In genomic region chr19:45809643-45810159, GRCh38 we compare ENCODE assay signal across 8 cellular contexts. TPM values are rescaled to one million over a fixed set of nuclear protein-coding genes. Genes with fewer than 3 reads are reported as not detected.
A peak's percentile ranks its signal among the peaks of the same experiment; 100 is the strongest.
DNase-seq lines count a peak whose midpoint lies in the region; ATAC-seq and TF ChIP-seq lines count a peak whose summit lies in the region.

No MANE protein-coding gene starts in this region.

- POLR2A ChIA-PET in HCT116 (lab: Charles Lee) = no interaction called here

- BruUV-seq in HCT116 (replicated peaks; lab: Mats Ljungman, UMichigan) = no TSS peak

- H3K4me3 Mint-ChIP-seq in glutamatergic neuron (ENCODE audit: unreplicated experiment) = no peak overlapping the region

- DNase-seq in CD1c-positive myeloid dendritic cell (ENCODE audit: extremely low spot score) (peak; percentile 6), HCT116 (ENCODE audit: low read depth, low spot score) (no peak), SHP77 (lab: John Stamatoyannopoulos, UW) (peak; percentile 79 to 91), glutamatergic neuron (no peak), amygdala (lab: John Stamatoyannopoulos, UW) (no peak), stomach (no peak), HuH-7 (ENCODE audit: low spot score) (no peak)

- H3K9me3 ChIP-seq in HCT116 (ENCODE audit: control insufficient read depth in 1 of 2, insufficient read depth in 1 of 2, low read depth in 1 of 2, low read length in 2 of 2) = no peaks in the 10 kb centered on the region
- no peaks in the 10 kb centered on the region for H3K9me3 ChIP-seq in stomach

- no peak for ATAC-seq in HCT116
- no peak for ATAC-seq in HG03196 (IDR thresholded peaks at IDR 0.05; ENCODE audit: unreplicated experiment)

- peak overlapping the region; percentile 41 for H3K4me2 ChIP-seq in HCT116 (ENCODE audit: low read length)

- H3K27ac ChIP-seq in HCT116 (ENCODE audit: low read depth, low read length) (0 out of 2 replicates have a peak overlapping the region, but pooled peaks have one; percentile 22), stomach (no peak overlapping the region)

- H3K79me2 ChIP-seq in HCT116 (ENCODE audit: insufficient read depth, low read length) = no peaks in the 10 kb centered on the region

- H3K9ac ChIP-seq in HCT116 (ENCODE audit: low read length) = peak overlapping the region; percentile 30; the same call in 1 of the 2 replicates

- H3K4me1 Mint-ChIP-seq in glutamatergic neuron (ENCODE audit: low read depth, unreplicated experiment) = peaks cover 2% of the 10 kb centered on the region

- H4K20me1 ChIP-seq in HCT116 (ENCODE audit: insufficient read depth) = no peaks in the 10 kb centered on the region

- no peaks in the 10 kb centered on the region for H3K9me2 ChIP-seq in HCT116 (ENCODE audit: insufficient read depth)

- no peak for TF ChIP-seq EP300 in stomach (IDR thresholded peaks at IDR 0.05)

- H3K27ac Mint-ChIP-seq in glutamatergic neuron (ENCODE audit: unreplicated experiment) = peak overlapping the region; percentile 76

- no peaks in the 10 kb centered on the region for H3K27me3 Mint-ChIP-seq in glutamatergic neuron (ENCODE audit: unreplicated experiment)

- 44 to 62% (median 54%) methylated on average over 7 of the region's 7 CpGs for WGBS in stomach, 5 donors

- H3K4me3 ChIP-seq in HCT116 (replicated peaks in 1 of 2; ENCODE audit: low read depth in 1 of 2, low read length in 2 of 2) (no peak overlapping the region), stomach (no peak overlapping the region)

- CTCF ChIA-PET in HCT116 (lab: Charles Lee) = interaction anchor here (1.4 kb wide), 1 partner anchor 11 kb away, joined by 3 read pairs; no protein-coding TSS in a partner anchor

- H3K36me3 ChIP-seq in HCT116 (ENCODE audit: control insufficient read depth in 1 of 2, insufficient read depth in 2 of 2, low read length in 2 of 2) (no peaks in the 10 kb centered on the region; a peak in 1 of 4 replicates), stomach (peaks cover 0 to 5% (median under 1%) of the 10 kb centered on the region in 4 donors)

- H3K27me3 ChIP-seq in HCT116 (ENCODE audit: insufficient read depth, low read length) (no peaks in the 10 kb centered on the region), stomach (peaks cover 0 to 10% (median 0%) of the 10 kb centered on the region in 3 donors)

- RAD21 ChIA-PET in HCT116 (lab: Charles Lee; ENCODE audit: low non-redundant PET in 1 of 2, low total read pairs in 2 of 2, uncharacterized antibody in 2 of 2, unreplicated experiment in 2 of 2) = no interaction called here

- H3K36me3 Mint-ChIP-seq in glutamatergic neuron (ENCODE audit: unreplicated experiment) = no peaks in the 10 kb centered on the region

- no peak for TF ChIP-seq CTCF in HCT116 (IDR thresholded peaks at IDR 0.05 in 2 of 3, conservative IDR thresholded peaks at IDR 0.05 in 1 of 3; ENCODE audit: borderline replicate concordance in 1 of 3, insufficient read depth in 1 of 3, low read depth in 2 of 3, low read length in 2 of 3)
- TF ChIP-seq CTCF in glutamatergic neuron (IDR thresholded peaks at IDR 0.05; ENCODE audit: partially characterized antibody, unreplicated experiment) = no peak
- no peak for TF ChIP-seq CTCF in stomach (IDR thresholded peaks at IDR 0.05)

- intact Hi-C loops in HCT116 (cut with micrococcal nuclease) (no loop called here), stomach (cut with DNase I; ENCODE audit: low total_unique reads) (no loop called here)

- peaks cover 8% of the 10 kb centered on the region for H3K9me3 Mint-ChIP-seq in glutamatergic neuron (ENCODE audit: unreplicated experiment)

- peaks cover 4 to 16% of the 10 kb centered on the region in 2 experiments; a peak in 3 of 4 replicates for H3K4me1 ChIP-seq in HCT116 (ENCODE audit: control insufficient read depth in 1 of 2, insufficient read depth in 2 of 2, low read length in 2 of 2)
- peaks cover 0 to 10% (median 0%) of the 10 kb centered on the region in 4 donors for H3K4me1 ChIP-seq in stomach

- peak overlapping the region; percentile 86 for H2AFZ ChIP-seq in HCT116 (ENCODE audit: low read depth, low read length, poor library complexity, severe bottlenecking)

- TF ChIP-seq POLR2A in HCT116 (IDR thresholded peaks at IDR 0.05; ENCODE audit: borderline replicate concordance, extremely low read depth, insufficient read depth, insufficient read length) = no peak
- no peak for TF ChIP-seq POLR2A in stomach (IDR thresholded peaks at IDR 0.05)

- no peak for TF ChIP-seq RAD21 in HCT116 (IDR thresholded peaks at IDR 0.05; ENCODE audit: low read depth)

TF ChIP-seq in HCT116, 20 proteins besides CTCF, POLR2A, EP300 and RAD21:
- TF ChIP-seq SRF (IDR thresholded peaks at IDR 0.05; ENCODE audit: low read depth) (no peak), JUND (IDR thresholded peaks at IDR 0.05) (no peak), POLR2AphosphoS5 (IDR thresholded peaks at IDR 0.05; ENCODE audit: low read depth, low read length) (no peak)

RNA-seq across cellular contexts. Expression of gene RSPH6A, which starts 5.4 kb away (rescaled TPM):
- total RNA-seq in HCT116 (2021; ENCODE audit: unreplicated experiment) = 0.57 TPM
- polyA plus RNA-seq in HCT116 (2012) = not detected in 2 replicates
- total RNA-seq in glutamatergic neuron (ENCODE audit: unreplicated experiment) = 0.61 TPM
- total RNA-seq in stomach = 1 to 10 TPM in 2 of 5 donors, under 1 TPM in 1, not detected in 2; 0.37 to 5.8 (median 1.4) TPM
- not detected for polyA plus RNA-seq in stomach

RNA-seq across cellular contexts. Expression of gene DMWD, which starts 17.1 kb away (rescaled TPM):
- total RNA-seq in HCT116 (2021; ENCODE audit: unreplicated experiment) = 56.8 TPM
- 28.1 and 28.5 TPM in 2 replicates for polyA plus RNA-seq in HCT116 (2012)
- 123 TPM for total RNA-seq in glutamatergic neuron (ENCODE audit: unreplicated experiment)
- 10 to 100 TPM in 4 of 5 donors, 1 to 10 TPM in 1; 5.3 to 52.1 (median 27.9) TPM for total RNA-seq in stomach
- polyA plus RNA-seq in stomach = 10 to 100 TPM; 12.8 to 17.4 (median 15.9) TPM

RNA-seq across cellular contexts. Expression of gene DMPK, which starts 27.4 kb away (rescaled TPM):
- 52.5 TPM for total RNA-seq in HCT116 (2021; ENCODE audit: unreplicated experiment)
- polyA plus RNA-seq in HCT116 (2012) = 38.1 and 47.9 TPM in 2 replicates
- 107 TPM for total RNA-seq in glutamatergic neuron (ENCODE audit: unreplicated experiment)
- total RNA-seq in stomach = 100 to 1,000 TPM in 2 of 5 donors, 10 to 100 TPM in 3; 53.1 to 248 (median 72.8) TPM
- 10 to 100 TPM; 27.2 to 76.9 (median 56.5) TPM for polyA plus RNA-seq in stomach

RNA-seq across cellular contexts. Expression of gene SIX5, which starts 40.6 kb away (rescaled TPM):
- total RNA-seq in HCT116 (2021; ENCODE audit: unreplicated experiment) (18.3 TPM), glutamatergic neuron (ENCODE audit: unreplicated experiment) (2.0 TPM), stomach (10 to 100 TPM in 4 of 5 donors, 1 to 10 TPM in 1; 4.0 to 39.1 (median 25.9) TPM)
- polyA plus RNA-seq in HCT116 (2012) = 9.5 and 11.1 TPM in 2 replicates
- 10 to 100 TPM; 14.4 to 23.3 (median 16.6) TPM for polyA plus RNA-seq in stomach

RNA-seq across cellular contexts. Expression of gene SYMPK, which starts 53.2 kb away (rescaled TPM):
- total RNA-seq in HCT116 (2021; ENCODE audit: unreplicated experiment) (117 TPM), glutamatergic neuron (ENCODE audit: unreplicated experiment) (78.1 TPM), stomach (100 to 1,000 TPM in 2 of 5 donors, 10 to 100 TPM in 3; 32.2 to 420 (median 84.6) TPM)
- 97.3 and 102 TPM in 2 replicates for polyA plus RNA-seq in HCT116 (2012)
- 100 to 1,000 TPM in 1 of 3 donors, 10 to 100 TPM in 2; 71.9 to 101 (median 75.0) TPM for polyA plus RNA-seq in stomach

Comparison
In these comparisons a context has a peak if more than half of its experiments do, and no peak if none do; other contexts are left out.
1. DNase-seq: peak in CD1c-positive myeloid dendritic cell (single experiment) and SHP77 (2 of 2); none in HCT116 (single experiment), glutamatergic neuron (single experiment), amygdala (0 of 56), stomach (single experiment) and HuH-7 (single experiment).